ENCODE assay signal across 8 cellular contexts in genomic region chr3:141659821-141660597, GRCh38.
DNase-seq lines count a peak whose midpoint lies in the region; ATAC-seq and TF ChIP-seq lines count a peak whose summit lies in the region.

No MANE protein-coding gene starts in this region.

- H3K27me3 Mint-ChIP-seq in Calu3 (ENCODE audit: unreplicated experiment) = peaks cover 78% of the 10 kb centered on the region

- H3K9me3 Mint-ChIP-seq in Calu3 (ENCODE audit: low read depth, unreplicated experiment) = peaks cover 5% of the 10 kb centered on the region

- H3K4me1 Mint-ChIP-seq in Calu3 (ENCODE audit: low read depth, unreplicated experiment) = peaks cover 14% of the 10 kb centered on the region

- BruUV-seq in Calu3 (replicated peaks; lab: Mats Ljungman, UMichigan) = no TSS peak

- peak overlapping the region; percentile 13 for H3K27ac Mint-ChIP-seq in Calu3 (ENCODE audit: unreplicated experiment)

- intact Hi-C loops in Calu3 (cut with micrococcal nuclease; ENCODE audit: unreplicated experiment) (no loop called here), cardiac septum (cut with DNase I) (no loop called here)

- CTCF ChIA-PET in Calu3 (lab: Charles Lee) = interaction anchor here (0.5 to 1.5 kb wide), 5 partner anchors 21 to 448 kb away, joined by 3 to 4 read pairs (median 3); no protein-coding TSS in a partner anchor

- peaks cover 11% of the 10 kb centered on the region for H3K36me3 Mint-ChIP-seq in Calu3 (ENCODE audit: insufficient read depth, unreplicated experiment)

- no peak for TF ChIP-seq CTCF in Calu3 (IDR thresholded peaks at IDR 0.05; ENCODE audit: unreplicated experiment)

- DNase-seq in Calu3 (peak; percentile 75), LHCN-M2 (ENCODE audit: low read depth) (peak; percentile 32), cardiac septum (ENCODE audit: low spot score) (peak; percentile 78), occipital lobe (lab: John Stamatoyannopoulos, UW) (peak; percentile 27)
- DNase-seq in activated T-cell treated with anti-CD3 and anti-CD28 coated beads, Interleukin-2, amount 50 U/mL, for 48 hours = peak; percentile 21 to 27
- DNase-seq in activated CD4-positive, CD25-positive, alpha-beta regulatory T cell treated with anti-CD3 and anti-CD28 coated beads, Interleukin-2, amount 50 U/mL, for 72 hours = no peak

- peak overlapping the region; percentile 91 for H3K4me3 Mint-ChIP-seq in Calu3 (ENCODE audit: low read depth, unreplicated experiment)

- ATAC-seq in GM18868 (IDR thresholded peaks at IDR 0.05; ENCODE audit: unreplicated experiment) (no peak), HG03196 (IDR thresholded peaks at IDR 0.05; ENCODE audit: unreplicated experiment) (no peak)
